Comparison of ENCODE assay signal across 19 cellular contexts in genomic region chr6:142518761-142519160, GRCh38.
"Had no signal": no experiment of that assay in that cellular context is flagged by ENCODE, and none has a peak within 500 bp of the region (broad histone marks: within the 10 kb centered on the region; RNA-seq: fewer than 3 reads in every experiment).

No MANE protein-coding gene starts in this region.

- H3K4me3 ChIP-seq: adrenal gland, esophagus squamous epithelium, gastrocnemius medialis, upper lobe of right lung had no signal

- ATAC-seq: gastrocnemius medialis; left cardiac atrium; right cardiac atrium; stimulated activated naive CD8-positive, alpha-beta T cell treated with anti-CD3 and anti-CD28 coated beads, Interleukin-15, Interleukin-2, amounts not matched to agents 100 U/mL and 50 U/mL, for 24 hours; upper lobe of right lung; WTC11 had no signal

- H3K9ac ChIP-seq: parathyroid adenoma had no signal

- H3K27ac ChIP-seq: adrenal gland, esophagus squamous epithelium, gastrocnemius medialis, parathyroid adenoma, upper lobe of right lung had no signal

- DNase-seq: activated naive CD4-positive, alpha-beta T cell; activated T-cell treated with anti-CD3 and anti-CD28 coated beads, Interleukin-2, amount 50 U/mL, for 1 hour; adrenal gland; cortex of kidney; endodermal cell; esophagus squamous epithelium; gastrocnemius medialis; head of caudate nucleus; hypothalamus; left cardiac atrium; naive B cell; nucleus accumbens; stimulated activated CD4-positive, alpha-beta T cell treated with anti-CD3 and anti-CD28 coated beads, Interleukin-4, amount 100 ng/mL, for 24 hours; stimulated activated naive CD8-positive, alpha-beta T cell treated with anti-CD3 and anti-CD28 coated beads, Interleukin-15, Interleukin-2, amounts not matched to agents 100 U/mL and 50 U/mL, for 24 hours; T-helper 9 cell; upper lobe of right lung had no signal

- H3K27me3 ChIP-seq: adrenal gland, esophagus squamous epithelium, gastrocnemius medialis, upper lobe of right lung had no signal

- H3K9me3 ChIP-seq: adrenal gland, esophagus squamous epithelium, gastrocnemius medialis, upper lobe of right lung had no signal

- H2AFZ ChIP-seq: parathyroid adenoma had no signal

- H3K36me3 ChIP-seq: adrenal gland, esophagus squamous epithelium, gastrocnemius medialis, upper lobe of right lung had no signal

- H3K79me2 ChIP-seq: parathyroid adenoma had no signal

- H3K4me1 ChIP-seq: adrenal gland, gastrocnemius medialis, parathyroid adenoma, upper lobe of right lung had no signal
